7 cellular contexts compared by ENCODE assay signal in genomic region chr1:183635112-183635605, GRCh38. TPM values are rescaled to one million over a fixed set of nuclear protein-coding genes. Genes with fewer than 3 reads are reported as not detected.
DNase-seq lines count a peak whose midpoint lies in the region; ATAC-seq and TF ChIP-seq lines count a peak whose summit lies in the region.

No MANE protein-coding gene starts in this region.

- CTCF ChIA-PET in GM10248 (lab: Yijun Ruan, JAX), result interaction anchor here (1.0 to 7.0 kb wide), 10 partner anchors 9 to 280 kb away, joined by 3 to 47 read pairs (median 18); no protein-coding TSS in a partner anchor

- no peak for TF ChIP-seq CTCF in GM10248 (IDR thresholded peaks at IDR 0.05; ENCODE audit: control extremely low read depth, extremely low read depth, low read depth, missing control alignments)

- peak; percentile 17 for DNase-seq in SW480 (ENCODE audit: low spot score)
- DNase-seq in cerebellum (ENCODE audit: low spot score), result peak; percentile 30
- peak; percentile 60 for DNase-seq in left lobe of liver (ENCODE audit: low spot score)
- peak; percentile 9 for DNase-seq in stimulated activated CD8-positive, alpha-beta memory T cell treated with anti-CD3 and anti-CD28 coated beads, Interleukin-12 subunit alpha, Interleukin-12 subunit beta, amount 100 ng/mL, for 4 hours (ENCODE audit: low read depth)
- DNase-seq in GM10248 (ENCODE audit: extremely low spot score), result no peak

- ATAC-seq in GM18873 (IDR thresholded peaks at IDR 0.05; ENCODE audit: low FRiP score, unreplicated experiment), result peak; percentile 5
- peak; percentile 5 for ATAC-seq in HG03045 (IDR thresholded peaks at IDR 0.05; ENCODE audit: unreplicated experiment)
- peak; percentile 48 for ATAC-seq in left lobe of liver

- POLR2A ChIA-PET in GM10248 (lab: Yijun Ruan, JAX), result interaction anchor here (0.5 kb wide), 1 partner anchor 77 kb away, joined by 3 read pairs; no protein-coding TSS in a partner anchor

RNA-seq across cellular contexts. Expression of gene ARPC5, which starts 0.4 kb away (rescaled TPM):
- 47.4 TPM for total RNA-seq in cerebellum
- total RNA-seq in left lobe of liver, result 27.1 TPM

RNA-seq across cellular contexts. Expression of gene APOBEC4, which starts 18.0 kb away (rescaled TPM):
- total RNA-seq in cerebellum (not detected), left lobe of liver (not detected)

RNA-seq across cellular contexts. Expression of gene NCF2, which starts 44.9 kb away (rescaled TPM):
- total RNA-seq in cerebellum (2.5 TPM), left lobe of liver (2.8 TPM)
